13 cellular contexts compared by ENCODE assay signal in the genomic region with DNA sequence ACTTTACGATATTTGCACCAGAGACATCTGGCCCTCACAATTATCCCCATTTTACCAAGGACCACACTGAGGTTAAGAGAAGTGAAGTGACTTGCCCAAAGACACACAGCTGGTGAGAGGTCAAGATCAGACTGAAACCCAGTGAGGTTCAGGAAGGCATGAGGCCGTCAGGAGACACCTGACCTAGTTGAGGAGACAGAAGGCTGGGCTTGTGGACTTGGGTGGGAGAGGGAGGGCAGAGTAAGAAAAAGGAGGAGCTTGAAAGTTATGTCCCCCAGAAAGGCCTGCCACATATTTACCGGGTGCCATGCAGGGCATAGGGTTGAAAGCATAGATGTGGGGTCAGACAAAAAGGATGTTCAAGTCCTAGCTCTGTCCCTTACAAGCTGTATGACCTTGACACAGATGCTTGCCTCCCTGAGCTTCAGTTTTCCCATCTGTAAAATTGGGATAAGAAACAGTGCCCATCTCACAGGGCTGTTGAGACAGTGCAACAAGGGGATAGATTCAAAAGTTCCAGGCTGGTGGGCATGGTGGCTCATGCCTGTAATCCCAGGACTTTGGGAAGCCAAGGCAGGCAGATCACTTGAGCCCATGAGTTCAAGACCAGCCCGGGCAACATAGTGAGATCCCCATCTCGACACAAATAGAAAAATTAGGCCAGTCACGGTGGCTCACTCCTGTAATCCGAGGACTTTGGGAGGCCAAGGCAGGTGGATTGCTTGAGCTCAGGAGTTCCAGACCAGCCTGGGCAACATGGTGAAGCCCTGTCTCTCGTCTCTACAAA. TPM values are rescaled to one million over a fixed set of nuclear protein-coding genes. Genes with fewer than 3 reads are reported as not detected.
DNase-seq lines count a peak whose midpoint lies in the region; ATAC-seq and TF ChIP-seq lines count a peak whose summit lies in the region.
"Had no signal": no experiment of that assay in that cellular context is flagged by ENCODE, and none has a peak within 500 bp of the region (broad histone marks: within the 10 kb centered on the region; RNA-seq: fewer than 3 reads in every experiment).

No MANE protein-coding gene starts in this region.

- peak overlapping the region; percentile 26 for H3K4me3 Mint-ChIP-seq in activated T-cell treated with anti-CD3 and anti-CD28 coated beads, Interleukin-2, amount 50 U/mL, for 4 hours
- H3K4me3 Mint-ChIP-seq in stimulated activated memory B cell treated with anti-CD40 and anti-IgM and Interleukin-4, amounts not matched to agents 10 μg/mL and 1 μg/mL and 100 μg/mL, for 72 hours: no peak overlapping the region
- H3K4me3 Mint-ChIP-seq: GM23338 had no signal

- peaks cover 20% of the 10 kb centered on the region for H3K36me3 Mint-ChIP-seq in activated T-cell treated with anti-CD3 and anti-CD28 coated beads, Interleukin-2, amount 50 U/mL, for 4 hours (ENCODE audit: insufficient read depth)
- peaks cover 9% of the 10 kb centered on the region for H3K36me3 Mint-ChIP-seq in stimulated activated memory B cell treated with anti-CD40 and anti-IgM and Interleukin-4, amounts not matched to agents 10 μg/mL and 1 μg/mL and 100 μg/mL, for 72 hours

- no peaks in the 10 kb centered on the region for H3K9me3 Mint-ChIP-seq in activated T-cell treated with anti-CD3 and anti-CD28 coated beads, Interleukin-2, amount 50 U/mL, for 4 hours
- peaks cover 2% of the 10 kb centered on the region for H3K9me3 Mint-ChIP-seq in stimulated activated memory B cell treated with anti-CD40 and anti-IgM and Interleukin-4, amounts not matched to agents 10 μg/mL and 1 μg/mL and 100 μg/mL, for 72 hours

- no peaks in the 10 kb centered on the region for H3K27me3 ChIP-seq in RWPE2 (ENCODE audit: insufficient read depth, poor library complexity, severe bottlenecking)
- no peaks in the 10 kb centered on the region for H3K27me3 ChIP-seq in effector memory CD4-positive, alpha-beta T cell (replicated peaks; ENCODE audit: control insufficient read depth, insufficient read depth, low read length, poor library complexity, severe bottlenecking)
- H3K27me3 ChIP-seq: left lung had no signal

- no peak for TF ChIP-seq CTCF in RWPE2 (IDR thresholded peaks at IDR 0.05; ENCODE audit: poor library complexity, severe bottlenecking)

- H3K4me1 Mint-ChIP-seq in activated T-cell treated with anti-CD3 and anti-CD28 coated beads, Interleukin-2, amount 50 U/mL, for 4 hours (ENCODE audit: low read depth): peaks cover 64% of the 10 kb centered on the region
- peaks cover 48% of the 10 kb centered on the region for H3K4me1 Mint-ChIP-seq in stimulated activated memory B cell treated with anti-CD40 and anti-IgM and Interleukin-4, amounts not matched to agents 10 μg/mL and 1 μg/mL and 100 μg/mL, for 72 hours

- peaks cover 39% of the 10 kb centered on the region for H3K4me1 ChIP-seq in RWPE2 (ENCODE audit: insufficient read depth, poor library complexity, severe bottlenecking)
- peaks cover 74% of the 10 kb centered on the region for H3K4me1 ChIP-seq in effector memory CD4-positive, alpha-beta T cell (ENCODE audit: control insufficient read depth, insufficient read depth, low read length, poor library complexity, severe bottlenecking)

- H3K36me3 ChIP-seq in RWPE2 (ENCODE audit: low read depth): no peaks in the 10 kb centered on the region
- peaks cover 44% of the 10 kb centered on the region for H3K36me3 ChIP-seq in effector memory CD4-positive, alpha-beta T cell (ENCODE audit: control insufficient read depth, insufficient read depth, low read length)

- no peaks in the 10 kb centered on the region for H3K27me3 Mint-ChIP-seq in activated T-cell treated with anti-CD3 and anti-CD28 coated beads, Interleukin-2, amount 50 U/mL, for 4 hours (ENCODE audit: low read depth)
- no peaks in the 10 kb centered on the region for H3K27me3 Mint-ChIP-seq in stimulated activated memory B cell treated with anti-CD40 and anti-IgM and Interleukin-4, amounts not matched to agents 10 μg/mL and 1 μg/mL and 100 μg/mL, for 72 hours

- no peak for ATAC-seq in activated T-cell treated with anti-CD3 and anti-CD28 coated beads, Interleukin-2, amount 50 U/mL, for 4 hours
- no peak for ATAC-seq in RWPE2 (ENCODE audit: low read depth)
- no peak for ATAC-seq in stimulated activated memory B cell treated with anti-CD40 and anti-IgM and Interleukin-4, amounts not matched to agents 10 μg/mL and 1 μg/mL and 100 μg/mL, for 72 hours
- no peak for ATAC-seq in HG03354 (IDR thresholded peaks at IDR 0.05; ENCODE audit: poor library complexity, severe bottlenecking, unreplicated experiment)
- ATAC-seq: GM23338 had no signal

- H3K27ac ChIP-seq in RWPE2 (ENCODE audit: poor library complexity, severe bottlenecking): peak overlapping the region; percentile 84
- H3K27ac ChIP-seq in effector memory CD4-positive, alpha-beta T cell (ENCODE audit: insufficient read depth, low read length, poor library complexity, severe bottlenecking): peak overlapping the region; percentile 95

- H3K27ac Mint-ChIP-seq in stimulated activated memory B cell treated with anti-CD40 and anti-IgM and Interleukin-4, amounts not matched to agents 10 μg/mL and 1 μg/mL and 100 μg/mL, for 72 hours: peak overlapping the region; percentile 48

- H3K4me3 ChIP-seq in RWPE2 (ENCODE audit: severe bottlenecking): no peak overlapping the region
- no peak overlapping the region for H3K4me3 ChIP-seq in effector memory CD4-positive, alpha-beta T cell (ENCODE audit: insufficient read depth, low read depth, low read length, poor library complexity, severe bottlenecking)
- H3K4me3 ChIP-seq: GM23338 had no signal

- H3K9me3 ChIP-seq in RWPE2 (ENCODE audit: severe bottlenecking): no peaks in the 10 kb centered on the region
- no peaks in the 10 kb centered on the region for H3K9me3 ChIP-seq in effector memory CD4-positive, alpha-beta T cell (ENCODE audit: control insufficient read depth, low read length)
- H3K9me3 ChIP-seq: left lung had no signal

- no peak for DNase-seq in activated T-cell treated with anti-CD3 and anti-CD28 coated beads, Interleukin-2, amount 50 U/mL, for 4 hours
- DNase-seq in activated T-cell treated with anti-CD3 and anti-CD28 coated beads, Interleukin-2, amount 50 U/mL, for 48 hours: no peak
- DNase-seq in RWPE2 (ENCODE audit: low spot score) (no peak), T1000 (lab: John Stamatoyannopoulos, UW) (no peak), DMS114 treated with DMSO at 0.1 percent for 48 hours (lab: John Stamatoyannopoulos, UW; ENCODE audit: unreplicated experiment) (no peak)
- DNase-seq in effector memory CD4-positive, alpha-beta T cell: no peak
- DNase-seq: ACHN, NCI-H2081, NCI-H69 had no signal

RNA-seq across cellular contexts. Expression of a gene that starts 6.4 kb away (rescaled TPM):
- total RNA-seq in activated T-cell treated with anti-CD3 and anti-CD28 coated beads, Interleukin-2, amount 50 U/mL, for 4 hours: 10 to 100 TPM; 16.8 to 19.0 (median 17.5) TPM

RNA-seq across cellular contexts. Expression of a gene that starts 29.4 kb away (rescaled TPM):
- under 1 TPM in 2 of 3 donors, not detected in 1; 0.08 to 0.54 TPM for total RNA-seq in activated T-cell treated with anti-CD3 and anti-CD28 coated beads, Interleukin-2, amount 50 U/mL, for 4 hours
